In the genomic region with DNA sequence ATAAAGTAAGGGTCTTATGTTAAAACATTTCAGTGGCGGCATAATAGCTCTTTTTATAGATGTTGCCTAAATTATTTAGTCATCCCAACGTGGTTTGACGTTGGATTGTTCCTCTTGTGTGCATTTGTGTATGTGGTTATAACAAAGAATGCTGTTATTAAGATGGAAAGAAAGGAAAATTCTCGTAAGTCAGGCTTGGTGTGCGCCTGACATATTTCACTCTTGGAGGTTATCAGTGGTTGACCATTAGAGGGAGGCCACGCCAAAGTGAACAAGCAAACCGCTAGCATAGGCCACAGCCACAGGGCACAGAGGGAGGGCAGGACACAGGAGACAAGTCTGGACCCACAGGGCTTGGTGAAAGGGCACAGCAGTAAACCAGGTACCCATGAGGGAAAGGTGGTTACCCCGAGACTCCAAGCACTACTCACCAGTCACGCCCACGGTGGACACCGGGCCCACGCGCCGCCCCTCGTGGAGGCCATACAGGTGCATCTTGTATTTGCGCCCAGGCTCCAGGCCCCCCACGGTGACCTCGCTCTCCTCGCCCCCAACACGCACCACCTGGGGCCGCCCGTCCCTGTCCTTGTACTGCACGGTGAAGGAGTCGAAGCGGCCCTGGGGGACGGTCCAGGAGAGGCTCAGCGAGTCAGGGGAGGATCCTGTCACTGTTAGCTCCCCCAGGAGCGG, we compare ENCODE assay signal across 24 cellular contexts. TPM values are rescaled to one million over a fixed set of nuclear protein-coding genes. Genes with fewer than 3 reads are reported as not detected.
"Had no signal": no experiment of that assay in that cellular context is flagged by ENCODE, and none has a peak within 500 bp of the region (broad histone marks: within the 10 kb centered on the region; RNA-seq: fewer than 3 reads in every experiment).

No MANE protein-coding gene starts in this region.

- H3K27me3 Mint-ChIP-seq: activated CD8-positive, alpha-beta T cell treated with anti-CD3 and anti-CD28 coated beads for 36 hours; activated naive CD4-positive, alpha-beta T cell treated with anti-CD3 and anti-CD28 coated beads, Interleukin-2, amount 50 U/mL, for 24 hours had no signal

- H3K4me1 Mint-ChIP-seq: activated B cell treated with CpG ODN at 0.5 μM for 24 hours; activated naive CD4-positive, alpha-beta T cell treated with anti-CD3 and anti-CD28 coated beads, Interleukin-2, amount 50 U/mL, for 24 hours; stimulated activated naive B cell treated with anti-CD40 and anti-IgM and Interleukin-4, amounts not matched to agents 10 μg/mL and 1 μg/mL and 100 μg/mL, for 72 hours had no signal

- H3K4me3 ChIP-seq: adrenal gland, body of pancreas, colonic mucosa, left lung, mucosa of descending colon, skin epidermis, tibial artery, uterus had no signal

- H3K36me3 ChIP-seq: adrenal gland, colonic mucosa, uterus had no signal

- ATAC-seq: activated CD8-positive, alpha-beta T cell treated with anti-CD3 and anti-CD28 coated beads for 36 hours; body of pancreas; left lung; mucosa of descending colon; natural killer cell treated with Interleukin-12 subunit alpha and Interleukin-12 subunit beta and Interleukin-15 and Interleukin-18, amount 100 ng/mL, for 72 hours; stimulated activated naive B cell treated with anti-CD40 and anti-IgM and Interleukin-4, amounts not matched to agents 10 μg/mL and 1 μg/mL and 100 μg/mL, for 72 hours had no signal

- H3K27me3 ChIP-seq: adrenal gland, body of pancreas, colonic mucosa, left lung, tibial artery, uterus had no signal

- DNase-seq: activated B cell treated with CpG ODN at 0.5 μM for 24 hours; activated CD4-positive, alpha-beta T cell treated with anti-CD3 and anti-CD28 coated beads for 48 hours; activated CD8-positive, alpha-beta T cell treated with anti-CD3 and anti-CD28 coated beads for 36 hours; activated effector memory CD4-positive, alpha-beta T cell treated with anti-CD3 and anti-CD28 coated beads, Interleukin-2, amount 50 U/mL, for 16 hours; activated T-cell treated with anti-CD3 and anti-CD28 coated beads, Interleukin-2, amount 50 U/mL, for 48 hours; adrenal gland; body of pancreas; central memory CD4-positive, alpha-beta T cell; colonic mucosa; hypothalamus; kidney; mucosa of descending colon; nucleus accumbens; retina; stimulated activated CD4-positive, alpha-beta T cell treated with anti-CD3 and anti-CD28 coated beads, Interleukin-15, amount 100 ng/mL, for 24 hours; stimulated activated CD4-positive, alpha-beta T cell treated with anti-CD3 and anti-CD28 coated beads, Interleukin-4, amount 100 ng/mL, for 1 hour; stimulated activated naive B cell treated with anti-CD40 and anti-IgM and Interleukin-4, amounts not matched to agents 10 μg/mL and 1 μg/mL and 100 μg/mL, for 72 hours; tibial artery; uterus had no signal

- H3K36me3 Mint-ChIP-seq: activated naive CD4-positive, alpha-beta T cell treated with anti-CD3 and anti-CD28 coated beads, Interleukin-2, amount 50 U/mL, for 24 hours; natural killer cell treated with Interleukin-12 subunit alpha and Interleukin-12 subunit beta and Interleukin-15 and Interleukin-18, amount 100 ng/mL, for 72 hours; stimulated activated naive B cell treated with anti-CD40 and anti-IgM and Interleukin-4, amounts not matched to agents 10 μg/mL and 1 μg/mL and 100 μg/mL, for 72 hours had no signal

- H3K9me3 ChIP-seq: adrenal gland, body of pancreas, colonic mucosa, left lung, mucosa of descending colon, tibial artery, uterus had no signal

- H3K27ac Mint-ChIP-seq: activated B cell treated with CpG ODN at 0.5 μM for 24 hours; activated CD8-positive, alpha-beta T cell treated with anti-CD3 and anti-CD28 coated beads for 36 hours; activated naive CD4-positive, alpha-beta T cell treated with anti-CD3 and anti-CD28 coated beads, Interleukin-2, amount 50 U/mL, for 24 hours; memory B cell; natural killer cell treated with Interleukin-12 subunit alpha and Interleukin-12 subunit beta and Interleukin-15 and Interleukin-18, amount 100 ng/mL, for 72 hours; stimulated activated naive B cell treated with anti-CD40 and anti-IgM and Interleukin-4, amounts not matched to agents 10 μg/mL and 1 μg/mL and 100 μg/mL, for 72 hours had no signal

- H3K4me3 Mint-ChIP-seq: activated B cell treated with CpG ODN at 0.5 μM for 24 hours; activated CD8-positive, alpha-beta T cell treated with anti-CD3 and anti-CD28 coated beads for 36 hours; activated naive CD4-positive, alpha-beta T cell treated with anti-CD3 and anti-CD28 coated beads, Interleukin-2, amount 50 U/mL, for 24 hours; memory B cell; natural killer cell treated with Interleukin-12 subunit alpha and Interleukin-12 subunit beta and Interleukin-15 and Interleukin-18, amount 100 ng/mL, for 72 hours; stimulated activated naive B cell treated with anti-CD40 and anti-IgM and Interleukin-4, amounts not matched to agents 10 μg/mL and 1 μg/mL and 100 μg/mL, for 72 hours had no signal

- H3K9me3 Mint-ChIP-seq: activated B cell treated with CpG ODN at 0.5 μM for 24 hours; activated CD8-positive, alpha-beta T cell treated with anti-CD3 and anti-CD28 coated beads for 36 hours; activated naive CD4-positive, alpha-beta T cell treated with anti-CD3 and anti-CD28 coated beads, Interleukin-2, amount 50 U/mL, for 24 hours; memory B cell; natural killer cell treated with Interleukin-12 subunit alpha and Interleukin-12 subunit beta and Interleukin-15 and Interleukin-18, amount 100 ng/mL, for 72 hours; stimulated activated naive B cell treated with anti-CD40 and anti-IgM and Interleukin-4, amounts not matched to agents 10 μg/mL and 1 μg/mL and 100 μg/mL, for 72 hours had no signal

- H3K4me1 ChIP-seq: adrenal gland, body of pancreas, colonic mucosa, left lung, uterus had no signal

RNA-seq across cellular contexts. Expression of gene CYP21A2, which starts 22.9 kb away (rescaled TPM):
- total RNA-seq: activated B cell treated with CpG ODN at 0.5 μM for 24 hours had no signal
